ENCODE assay signal across 10 cellular contexts in the genomic region with DNA sequence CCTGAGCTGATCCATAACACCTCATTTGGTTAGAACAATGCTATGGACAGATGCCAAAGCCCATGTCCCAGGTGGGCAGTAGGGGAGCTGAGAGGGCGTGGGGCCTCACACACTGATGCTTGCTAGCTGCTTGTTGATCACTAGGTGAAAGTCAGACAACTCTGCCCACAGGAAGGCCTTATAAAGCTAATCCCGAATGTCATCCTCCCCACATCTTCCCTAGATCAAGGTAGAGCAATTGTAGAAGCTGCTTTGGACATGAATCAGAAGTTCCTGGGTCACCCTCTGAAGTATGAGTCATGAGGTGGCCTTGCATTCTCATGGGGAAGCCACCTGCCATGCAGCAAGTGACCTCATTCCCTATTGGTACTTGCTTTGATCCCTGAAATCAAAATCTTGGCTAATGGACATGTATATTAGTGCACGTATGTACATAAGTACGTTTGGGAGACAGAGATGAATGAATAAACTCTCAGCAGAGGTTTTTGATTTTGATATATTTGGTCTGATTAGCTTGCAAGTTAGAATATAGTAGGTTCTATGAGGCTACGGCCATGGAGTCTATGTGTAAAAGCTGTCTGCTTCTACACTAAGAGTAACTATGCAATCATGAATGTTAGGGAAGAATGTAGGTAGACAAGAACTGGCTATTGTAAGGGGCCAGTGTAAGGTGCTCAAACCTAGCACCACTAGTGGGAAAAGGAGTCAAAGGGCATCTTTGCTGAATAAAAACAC. TPM values are rescaled to one million over a fixed set of nuclear protein-coding genes. Genes with fewer than 3 reads are reported as not detected.
DNase-seq lines count a peak whose midpoint lies in the region; ATAC-seq, FAIRE-seq and TF ChIP-seq lines count a peak whose summit lies in the region.
"Had no signal": no experiment of that assay in that cellular context is flagged by ENCODE, and none has a peak within 500 bp of the region (broad histone marks: within the 10 kb centered on the region; RNA-seq: fewer than 3 reads in every experiment).

No MANE protein-coding gene starts in this region.

- no peaks in the 10 kb centered on the region for H3K9me3 ChIP-seq in sigmoid colon
- no peaks in the 10 kb centered on the region for H3K9me3 ChIP-seq in osteoblast (ENCODE audit: low read depth, low read length)

- intact Hi-C loops in sigmoid colon (cut with DNase I) = loop anchor here (10.0 kb wide), 1 partner anchor 397 kb away; no protein-coding TSS in a partner anchor

- WGBS in sigmoid colon, 2 donors = 80 to 83% methylated on average over 5 of the region's 5 CpGs

- no peak for TF ChIP-seq POLR2A in sigmoid colon (IDR thresholded peaks at IDR 0.05)

- H2AFZ ChIP-seq in osteoblast (ENCODE audit: low read length) = no peak overlapping the region

- H3K27ac ChIP-seq in sigmoid colon = peak overlapping the region; percentile 55 to 84 (median 66)
- H3K27ac ChIP-seq in osteoblast (ENCODE audit: low read depth, low read length) = no peak overlapping the region
- H3K27ac ChIP-seq in coronary artery = no peak overlapping the region
- H3K27ac ChIP-seq: HL-60 had no signal

- H3K36me3 ChIP-seq in sigmoid colon = no peaks in the 10 kb centered on the region
- H3K36me3 ChIP-seq in osteoblast (ENCODE audit: insufficient read depth, low read length) = no peaks in the 10 kb centered on the region

- TF ChIP-seq EP300 in sigmoid colon (IDR thresholded peaks at IDR 0.05) = no peak

- H3K79me2 ChIP-seq in osteoblast (ENCODE audit: insufficient read depth, low read length) = no peaks in the 10 kb centered on the region

- peak; percentile 42 for DNase-seq in EH (ENCODE audit: low read depth)
- peak; percentile 90 for DNase-seq in RCC 7860 (ENCODE audit: low spot score)
- DNase-seq in fibroblast of villous mesenchyme (ENCODE audit: low read depth) = peak; percentile 32
- no peak for DNase-seq in sigmoid colon
- DNase-seq in osteoblast (ENCODE audit: insufficient read length, low spot score, missing footprints) = no peak
- DNase-seq in coronary artery (ENCODE audit: low spot score) = no peak

- H3K4me1 ChIP-seq in sigmoid colon (peaks cover 5 to 75% (median 64%) of the 10 kb centered on the region in 4 donors), osteoblast (ENCODE audit: insufficient read depth, low read length) (peaks cover 22% of the 10 kb centered on the region)

- no peaks in the 10 kb centered on the region for H3K27me3 ChIP-seq in sigmoid colon
- no peaks in the 10 kb centered on the region for H3K27me3 ChIP-seq in osteoblast (ENCODE audit: insufficient read depth, low read length)

- peak; percentile 76 for FAIRE-seq in RCC 7860 (lab: Jason Lieb, UNC)

- H4K20me1 ChIP-seq in osteoblast (ENCODE audit: insufficient read depth, low read length) = no peaks in the 10 kb centered on the region

- H3K4me3 ChIP-seq in fibroblast of villous mesenchyme (ENCODE audit: low read depth, low read length) (no peak overlapping the region), sigmoid colon (no peak overlapping the region), osteoblast (ENCODE audit: insufficient read depth, low read length) (no peak overlapping the region), coronary artery (no peak overlapping the region)

- no peak for TF ChIP-seq CTCF in fibroblast of villous mesenchyme (IDR thresholded peaks at IDR 0.05; ENCODE audit: insufficient read depth, low read depth, low read length)
- no peak for TF ChIP-seq CTCF in sigmoid colon (IDR thresholded peaks at IDR 0.05)
- no peak for TF ChIP-seq CTCF in osteoblast (IDR thresholded peaks at IDR 0.05; ENCODE audit: extremely low read depth, low read depth, low read length)
- TF ChIP-seq CTCF in coronary artery (IDR thresholded peaks at IDR 0.05) = no peak

- H3K4me2 ChIP-seq in osteoblast (ENCODE audit: insufficient read depth, low read length) = no peak overlapping the region

- ATAC-seq in HG02798 (IDR thresholded peaks at IDR 0.05; ENCODE audit: poor library complexity, unreplicated experiment) = no peak
- no peak for ATAC-seq in HG02571 (IDR thresholded peaks at IDR 0.05; ENCODE audit: unreplicated experiment)

RNA-seq across cellular contexts. Expression of a gene that starts 52.7 kb away (rescaled TPM):
- total RNA-seq in fibroblast of villous mesenchyme = 0.43 and 0.64 TPM in 2 replicates
- 1 to 10 TPM in 1 of 4 donors, under 1 TPM in 3; 0.14 to 1.1 (median 0.50) TPM for total RNA-seq in sigmoid colon
- under 1 TPM in 1 of 3 donors, not detected in 2; 0.16 TPM for polyA plus RNA-seq in sigmoid colon
- total RNA-seq in osteoblast = under 0.01 and 1.1 TPM in 2 replicates
- total RNA-seq: activated CD8-positive, alpha-beta memory T cell treated with anti-CD3 and anti-CD28 coated beads for 36 hours had no signal

Comparison
In these comparisons a context has a peak if more than half of its experiments do, and no peak if none do; other contexts are left out.
1. DNase-seq: peak in EH (single experiment), RCC 7860 (single experiment) and fibroblast of villous mesenchyme (single experiment); none in sigmoid colon (single experiment), osteoblast (single experiment) and coronary artery (single experiment).
2. H3K27ac ChIP-seq: peak in sigmoid colon (4 of 4); none in osteoblast (single experiment) and coronary artery (0 of 2).